Comparison of ENCODE assay signal across 9 cellular contexts in genomic region chr4:40908297-40908696, GRCh38.
DNase-seq lines count a peak whose midpoint lies in the region; ATAC-seq and TF ChIP-seq lines count a peak whose summit lies in the region.
"Had no signal": no experiment of that assay in that cellular context is flagged by ENCODE, and none has a peak within 500 bp of the region (broad histone marks: within the 10 kb centered on the region; RNA-seq: fewer than 3 reads in every experiment).

No MANE protein-coding gene starts in this region.

- CTCF ChIA-PET in mammary epithelial cell (lab: Charles Lee; ENCODE audit: low non-redundant PET): no interaction called here

- no peaks in the 10 kb centered on the region for H3K27me3 ChIP-seq in mammary epithelial cell (ENCODE audit: insufficient read depth, low read length)

- H3K4me1 ChIP-seq in mammary epithelial cell (ENCODE audit: insufficient read depth, low read length): peaks cover 27% of the 10 kb centered on the region

- peak overlapping the region; percentile 37 for H3K27ac ChIP-seq in mammary epithelial cell (ENCODE audit: insufficient read depth, low read depth, low read length)
- H3K27ac ChIP-seq: HL-60 had no signal

- TF ChIP-seq POLR2A in GM18505 (IDR thresholded peaks at IDR 0.05; ENCODE audit: borderline replicate concordance, extremely low read depth, insufficient read depth, insufficient read length): no peak

- H3K4me3 ChIP-seq in mammary epithelial cell (replicated peaks in 1 of 3; ENCODE audit: insufficient read depth in 1 of 3, low read depth in 2 of 3, low read length in 3 of 3): no peak overlapping the region

- ATAC-seq in GM21390 (IDR thresholded peaks at IDR 0.05; ENCODE audit: unreplicated experiment) (peak; percentile 17), HG03280 (IDR thresholded peaks at IDR 0.05; ENCODE audit: unreplicated experiment) (peak; percentile 29), sciatic nerve (peak; percentile 27), GM18520 (IDR thresholded peaks at IDR 0.05; ENCODE audit: unreplicated experiment) (no peak), GM18505 (IDR thresholded peaks at IDR 0.05; ENCODE audit: unreplicated experiment) (no peak)

- no peaks in the 10 kb centered on the region for H4K20me1 ChIP-seq in mammary epithelial cell (ENCODE audit: insufficient read depth, low read length)

- peak overlapping the region; percentile 30 for H2AFZ ChIP-seq in mammary epithelial cell (ENCODE audit: low read depth, low read length)

- no peaks in the 10 kb centered on the region for H3K79me2 ChIP-seq in mammary epithelial cell (ENCODE audit: insufficient read depth, low read length)

- H3K9me3 ChIP-seq in mammary epithelial cell (replicated peaks; ENCODE audit: insufficient read depth, low read length): no peaks in the 10 kb centered on the region

- H3K4me2 ChIP-seq in mammary epithelial cell (ENCODE audit: insufficient read depth, low read depth, low read length): no peak overlapping the region

- 89% methylated on average over 7 of the region's 12 CpGs for WGBS in mammary epithelial cell (ENCODE audit: low coverage, missing lambda C conversion rate)

- no peak overlapping the region for H3K9ac ChIP-seq in mammary epithelial cell (ENCODE audit: insufficient read depth, low read length)

- BruUV-seq in mammary epithelial cell (replicated peaks; lab: Mats Ljungman, UMichigan): no TSS peak

- in situ Hi-C loops in mammary epithelial cell (cut with MboI; ENCODE audit: low sequenced_read_pairs in 2 of 2): no loop called here

- TF ChIP-seq CTCF in mammary epithelial cell (conservative IDR thresholded peaks at IDR 0.05 in 1 of 2, IDR thresholded peaks at IDR 0.05 in 1 of 2; ENCODE audit: extremely low read depth in 1 of 2, insufficient read depth in 1 of 2, low read depth in 1 of 2, low read length in 2 of 2): no peak

- no peak for DNase-seq in mammary epithelial cell
- DNase-seq in sciatic nerve (ENCODE audit: low spot score): no peak
- DNase-seq in NCI-H1436 (lab: John Stamatoyannopoulos, UW): no peak
- no peak for DNase-seq in COLO829 (ENCODE audit: low spot score)

- intact Hi-C loops in mammary epithelial cell (cut with micrococcal nuclease): loop anchor here (5.0 kb wide), 1 partner anchor 309 kb away; no protein-coding TSS in a partner anchor
- intact Hi-C loops in sciatic nerve (cut with DNase I): no loop called here

- dilution Hi-C loops in mammary epithelial cell (cut with HindIII; ENCODE audit: low sequenced_read_pairs): no loop called here

- H3K36me3 ChIP-seq in mammary epithelial cell (ENCODE audit: insufficient read depth, low read length): no peaks in the 10 kb centered on the region

Comparison
In these comparisons a context has a peak if more than half of its experiments do, and no peak if none do; other contexts are left out.
1. ATAC-seq: peak in GM21390 (single experiment), HG03280 (single experiment) and sciatic nerve (single experiment); none in GM18520 (single experiment) and GM18505 (single experiment).